15 cellular contexts compared by ENCODE assay signal in the genomic region with DNA sequence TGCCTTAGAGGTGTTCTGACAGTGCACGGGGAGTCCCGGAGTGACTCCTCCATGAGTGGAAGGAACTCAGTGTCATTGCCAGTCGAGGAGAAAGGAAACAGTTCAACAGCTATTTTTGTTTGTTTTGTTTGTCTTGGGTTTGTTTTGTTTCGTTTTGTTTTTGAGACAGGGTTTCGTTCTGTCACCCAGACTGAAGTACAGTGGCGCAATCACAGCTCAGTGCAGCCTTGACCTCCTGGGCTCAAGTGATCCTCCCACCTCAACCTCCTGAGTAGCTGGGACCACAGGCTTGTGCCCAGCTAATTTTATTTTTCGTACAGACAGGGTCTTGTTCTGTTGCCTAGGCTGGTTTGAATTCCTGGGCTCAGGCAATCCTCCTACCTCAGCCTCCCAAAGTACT. TPM values are rescaled to one million over a fixed set of nuclear protein-coding genes. Genes with fewer than 3 reads are reported as not detected.
DNase-seq lines count a peak whose midpoint lies in the region; ATAC-seq and TF ChIP-seq lines count a peak whose summit lies in the region.
"Had no signal": no experiment of that assay in that cellular context is flagged by ENCODE, and none has a peak within 500 bp of the region (broad histone marks: within the 10 kb centered on the region; RNA-seq: fewer than 3 reads in every experiment).

No MANE protein-coding gene starts in this region.

- peak overlapping the region; percentile 36 for H3K27ac Mint-ChIP-seq in activated CD4-positive, alpha-beta T cell treated with anti-CD3 and anti-CD28 coated beads, Interleukin-2, amount 10 ng/mL, durations not matched to agents 24 days and 14 days
- H3K27ac Mint-ChIP-seq in activated naive CD8-positive, alpha-beta T cell treated with anti-CD3 and anti-CD28 coated beads, Interleukin-2, amount 50 U/mL, for 24 hours: peak overlapping the region; percentile 41
- peak overlapping the region; percentile 70 for H3K27ac Mint-ChIP-seq in stimulated activated effector memory CD8-positive, alpha-beta T cell treated with anti-CD3 and anti-CD28 coated beads, Interleukin-12 subunit alpha, Interleukin-12 subunit beta, amount 100 ng/mL, for 72 hours

- no peak for ATAC-seq in activated naive CD8-positive, alpha-beta T cell treated with anti-CD3 and anti-CD28 coated beads, Interleukin-2, amount 50 U/mL, for 24 hours
- ATAC-seq in stimulated activated effector memory CD8-positive, alpha-beta T cell treated with anti-CD3 and anti-CD28 coated beads, Interleukin-12 subunit alpha, Interleukin-12 subunit beta, amount 100 ng/mL, for 72 hours: no peak
- ATAC-seq in HG03039 (IDR thresholded peaks at IDR 0.05; ENCODE audit: unreplicated experiment): no peak

- no peak for DNase-seq in activated CD4-positive, alpha-beta T cell treated with anti-CD3 and anti-CD28 coated beads, Interleukin-2, amount 10 ng/mL, durations not matched to agents 24 days and 14 days
- DNase-seq in activated CD4-positive, alpha-beta T cell treated with anti-CD3 and anti-CD28 coated beads, Interleukin-2, amount 50 U/mL, for 48 hours: no peak
- DNase-seq in activated naive CD8-positive, alpha-beta T cell treated with anti-CD3 and anti-CD28 coated beads, Interleukin-2, amount 50 U/mL, for 24 hours: no peak
- DNase-seq in fibroblast of villous mesenchyme (ENCODE audit: low read depth) (peak; percentile 58), AG20443 (ENCODE audit: low spot score) (no peak), SIG-M5 treated with dmso at 0.1 percent for 504 hours (lab: John Stamatoyannopoulos, UW; ENCODE audit: unreplicated experiment) (no peak)
- no peak for DNase-seq in stimulated activated effector memory CD8-positive, alpha-beta T cell treated with anti-CD3 and anti-CD28 coated beads, Interleukin-12 subunit alpha, Interleukin-12 subunit beta, amount 100 ng/mL, for 72 hours (ENCODE audit: low spot score in 2 of 2)
- DNase-seq: C1 segment of cervical spinal cord, DMS 273 treated with DMSO at 0.1 percent for 48 hours, Kasumi-1, NCI-H1105 treated with DMSO at 0.1 percent for 48 hours, NCI-H187, NCI-H2171, SHP77 treated with DMSO at 0.1 percent for 48 hours had no signal

- H3K36me3 Mint-ChIP-seq in activated CD4-positive, alpha-beta T cell treated with anti-CD3 and anti-CD28 coated beads, Interleukin-2, amount 10 ng/mL, durations not matched to agents 24 days and 14 days (ENCODE audit: low read depth): peaks cover 32% of the 10 kb centered on the region
- peaks cover 30% of the 10 kb centered on the region for H3K36me3 Mint-ChIP-seq in activated naive CD8-positive, alpha-beta T cell treated with anti-CD3 and anti-CD28 coated beads, Interleukin-2, amount 50 U/mL, for 24 hours (ENCODE audit: low read depth)
- H3K36me3 Mint-ChIP-seq in stimulated activated effector memory CD8-positive, alpha-beta T cell treated with anti-CD3 and anti-CD28 coated beads, Interleukin-12 subunit alpha, Interleukin-12 subunit beta, amount 100 ng/mL, for 72 hours: peaks cover 77% of the 10 kb centered on the region

- H3K4me1 Mint-ChIP-seq in activated CD4-positive, alpha-beta T cell treated with anti-CD3 and anti-CD28 coated beads, Interleukin-2, amount 10 ng/mL, durations not matched to agents 24 days and 14 days: peaks cover 2% of the 10 kb centered on the region
- H3K4me1 Mint-ChIP-seq in activated naive CD8-positive, alpha-beta T cell treated with anti-CD3 and anti-CD28 coated beads, Interleukin-2, amount 50 U/mL, for 24 hours: no peaks in the 10 kb centered on the region
- H3K4me1 Mint-ChIP-seq in stimulated activated effector memory CD8-positive, alpha-beta T cell treated with anti-CD3 and anti-CD28 coated beads, Interleukin-12 subunit alpha, Interleukin-12 subunit beta, amount 100 ng/mL, for 72 hours: peaks cover 12% of the 10 kb centered on the region

- TF ChIP-seq CTCF in fibroblast of villous mesenchyme (IDR thresholded peaks at IDR 0.05; ENCODE audit: insufficient read depth, low read depth, low read length): no peak

- intact Hi-C loops in activated CD4-positive, alpha-beta T cell treated with anti-CD3 and anti-CD28 coated beads, Interleukin-2, amount 10 ng/mL, durations not matched to agents 24 days and 14 days (cut with micrococcal nuclease): no loop called here

- no peak overlapping the region for H3K4me3 Mint-ChIP-seq in activated CD4-positive, alpha-beta T cell treated with anti-CD3 and anti-CD28 coated beads, Interleukin-2, amount 10 ng/mL, durations not matched to agents 24 days and 14 days
- H3K4me3 Mint-ChIP-seq in activated naive CD8-positive, alpha-beta T cell treated with anti-CD3 and anti-CD28 coated beads, Interleukin-2, amount 50 U/mL, for 24 hours: no peak overlapping the region
- no peak overlapping the region for H3K4me3 Mint-ChIP-seq in stimulated activated effector memory CD8-positive, alpha-beta T cell treated with anti-CD3 and anti-CD28 coated beads, Interleukin-12 subunit alpha, Interleukin-12 subunit beta, amount 100 ng/mL, for 72 hours

- no peaks in the 10 kb centered on the region for H3K9me3 Mint-ChIP-seq in activated CD4-positive, alpha-beta T cell treated with anti-CD3 and anti-CD28 coated beads, Interleukin-2, amount 10 ng/mL, durations not matched to agents 24 days and 14 days
- no peaks in the 10 kb centered on the region for H3K9me3 Mint-ChIP-seq in activated naive CD8-positive, alpha-beta T cell treated with anti-CD3 and anti-CD28 coated beads, Interleukin-2, amount 50 U/mL, for 24 hours
- H3K9me3 Mint-ChIP-seq in stimulated activated effector memory CD8-positive, alpha-beta T cell treated with anti-CD3 and anti-CD28 coated beads, Interleukin-12 subunit alpha, Interleukin-12 subunit beta, amount 100 ng/mL, for 72 hours: no peaks in the 10 kb centered on the region

- no peaks in the 10 kb centered on the region for H3K27me3 Mint-ChIP-seq in activated CD4-positive, alpha-beta T cell treated with anti-CD3 and anti-CD28 coated beads, Interleukin-2, amount 10 ng/mL, durations not matched to agents 24 days and 14 days
- H3K27me3 Mint-ChIP-seq in activated naive CD8-positive, alpha-beta T cell treated with anti-CD3 and anti-CD28 coated beads, Interleukin-2, amount 50 U/mL, for 24 hours: no peaks in the 10 kb centered on the region

- H3K4me3 ChIP-seq in fibroblast of villous mesenchyme (ENCODE audit: low read depth, low read length): no peak overlapping the region

RNA-seq across cellular contexts. Expression of a gene that starts 13.7 kb away (rescaled TPM):
- total RNA-seq in activated CD4-positive, alpha-beta T cell treated with anti-CD3 and anti-CD28 coated beads, Interleukin-2, amount 10 ng/mL, durations not matched to agents 24 days and 14 days: 14.2 and 21.1 TPM in 2 replicates
- 9.0 and 17.7 TPM in 2 replicates for total RNA-seq in fibroblast of villous mesenchyme

RNA-seq across cellular contexts. Expression of a gene that starts 20.1 kb away (rescaled TPM):
- total RNA-seq in activated CD4-positive, alpha-beta T cell treated with anti-CD3 and anti-CD28 coated beads, Interleukin-2, amount 10 ng/mL, durations not matched to agents 24 days and 14 days: 22.7 and 23.6 TPM in 2 replicates
- total RNA-seq in fibroblast of villous mesenchyme: 8.2 and 9.7 TPM in 2 replicates

RNA-seq across cellular contexts. Expression of a gene that starts 53.5 kb away (rescaled TPM):
- 32.1 and 33.9 TPM in 2 replicates for total RNA-seq in activated CD4-positive, alpha-beta T cell treated with anti-CD3 and anti-CD28 coated beads, Interleukin-2, amount 10 ng/mL, durations not matched to agents 24 days and 14 days
- total RNA-seq in fibroblast of villous mesenchyme: 28.3 and 42.7 TPM in 2 replicates

RNA-seq across cellular contexts. Expression of a gene that starts 53.8 kb away (rescaled TPM):
- total RNA-seq in activated CD4-positive, alpha-beta T cell treated with anti-CD3 and anti-CD28 coated beads, Interleukin-2, amount 10 ng/mL, durations not matched to agents 24 days and 14 days: 38.4 and 41.2 TPM in 2 replicates
- total RNA-seq in fibroblast of villous mesenchyme: 22.9 and 32.0 TPM in 2 replicates
